14 cellular contexts compared by ENCODE assay signal in genomic region chr10:34580643-34581042, GRCh38.
DNase-seq lines count a peak whose midpoint lies in the region; ATAC-seq, FAIRE-seq and TF ChIP-seq lines count a peak whose summit lies in the region.
"Had no signal": no experiment of that assay in that cellular context is flagged by ENCODE, and none has a peak within 500 bp of the region (broad histone marks: within the 10 kb centered on the region; RNA-seq: fewer than 3 reads in every experiment).

No MANE protein-coding gene starts in this region.

- H3K9me3 ChIP-seq in left ventricle myocardium inferior (replicated peaks): no peaks in the 10 kb centered on the region
- no peaks in the 10 kb centered on the region for H3K9me3 ChIP-seq in keratinocyte (ENCODE audit: control insufficient read depth, low read depth, low read length)

- no peaks in the 10 kb centered on the region for H4K20me1 ChIP-seq in keratinocyte (ENCODE audit: control insufficient read depth, extremely low read depth, insufficient read depth, low read length)

- POLR2A ChIA-PET in GM10248 (lab: Yijun Ruan, JAX): no interaction called here

- no peaks in the 10 kb centered on the region for H3K9me1 ChIP-seq in keratinocyte (ENCODE audit: control insufficient read depth, extremely low read depth, insufficient read depth, low read length)

- H3K36me3 ChIP-seq in left ventricle myocardium inferior (no peaks in the 10 kb centered on the region), keratinocyte (ENCODE audit: control insufficient read depth in 2 of 2, extremely low read depth in 1 of 2, insufficient read depth in 2 of 2, low read length in 2 of 2) (no peaks in the 10 kb centered on the region)

- in situ Hi-C loops in astrocyte of the spinal cord (cut with HindIII; ENCODE audit: low sequenced_read_pairs): no loop called here

- no peak overlapping the region for H3K9ac ChIP-seq in keratinocyte (ENCODE audit: control insufficient read depth, extremely low read depth, insufficient read depth, low read length)

- FAIRE-seq in keratinocyte (lab: Jason Lieb, UNC): peak; percentile 88

- H3K4me1 ChIP-seq in left ventricle myocardium inferior (peaks cover 50% of the 10 kb centered on the region), keratinocyte (ENCODE audit: control insufficient read depth, extremely low read depth, insufficient read depth, low read length) (peaks cover 51% of the 10 kb centered on the region)

- no peak overlapping the region for H2AFZ ChIP-seq in keratinocyte (ENCODE audit: control insufficient read depth, low read length)

- intact Hi-C loops in left ventricle myocardium superior (cut with micrococcal nuclease): no loop called here
- intact Hi-C loops in left ventricle myocardium inferior (cut with micrococcal nuclease): no loop called here

- ATAC-seq in left ventricle myocardium superior (peak; percentile 56), GM21447 (IDR thresholded peaks at IDR 0.05; ENCODE audit: unreplicated experiment) (no peak)

- peaks cover 19% of the 10 kb centered on the region for H3K79me2 ChIP-seq in keratinocyte (ENCODE audit: control insufficient read depth, insufficient read depth, low read length)

- CTCF ChIA-PET in GM10248 (lab: Yijun Ruan, JAX): interaction anchor here (0.9 to 1.3 kb wide), 3 partner anchors 15 to 58 kb away, joined by 3 to 5 read pairs (median 3); no protein-coding TSS in a partner anchor

- DNase-seq in left ventricle myocardium superior (no peak), left ventricle myocardium inferior (no peak), astrocyte of the spinal cord (ENCODE audit: low read depth, low spot score) (peak; percentile 77), keratinocyte (ENCODE audit: low read depth, low spot score) (peak; percentile 59), GM10248 (ENCODE audit: extremely low spot score) (no peak), AG20443 (ENCODE audit: low spot score) (no peak), NCI-H345 treated with DMSO at 0.1 percent for 48 hours (lab: John Stamatoyannopoulos, UW; ENCODE audit: unreplicated experiment) (no peak)
- DNase-seq: activated CD4-positive, CD25-positive, alpha-beta regulatory T cell; dorsolateral prefrontal cortex; GDM1; NCI-H1694 treated with DMSO at 0.1 percent for 48 hours; RPMI8226; stimulated activated CD4-positive, alpha-beta T cell treated with anti-CD3 and anti-CD28 coated beads, Interleukin-4, amount 100 ng/mL, for 1 hour had no signal

- dilution Hi-C loops in keratinocyte (cut with MboI; ENCODE audit: extremely low pct_ligation_motif_present, low sequenced_read_pairs): no loop called here

- TF ChIP-seq CTCF in left ventricle myocardium inferior (IDR thresholded peaks at IDR 0.05; ENCODE audit: borderline replicate concordance) (no peak), astrocyte of the spinal cord (IDR thresholded peaks at IDR 0.05; ENCODE audit: low read depth, low read length) (no peak), keratinocyte (optimal IDR thresholded peaks at IDR 0.05 in 1 of 3, IDR thresholded peaks at IDR 0.05 in 1 of 3, conservative IDR thresholded peaks at IDR 0.05 in 1 of 3; ENCODE audit: extremely low read depth in 1 of 3, insufficient read depth in 2 of 3, low read length in 3 of 3) (no peak), GM10248 (IDR thresholded peaks at IDR 0.05; ENCODE audit: control extremely low read depth, extremely low read depth, low read depth, missing control alignments) (no peak)

- no peak overlapping the region for H3K27ac ChIP-seq in left ventricle myocardium inferior (replicated peaks)
- H3K27ac ChIP-seq in keratinocyte (ENCODE audit: control insufficient read depth, insufficient read depth, low read length): peak overlapping the region; percentile 27
- H3K27ac ChIP-seq: dorsolateral prefrontal cortex had no signal

- H3K4me3 ChIP-seq in left ventricle myocardium inferior: no peak overlapping the region
- no peak overlapping the region for H3K4me3 ChIP-seq in astrocyte of the spinal cord (ENCODE audit: low read depth, low read length)
- H3K4me3 ChIP-seq in keratinocyte (ENCODE audit: control insufficient read depth in 2 of 3, extremely low read depth in 1 of 3, insufficient read depth in 2 of 3, low read depth in 1 of 3, low read length in 3 of 3): no peak overlapping the region
- H3K4me3 ChIP-seq: dorsolateral prefrontal cortex had no signal

- H3K4me2 ChIP-seq in keratinocyte (ENCODE audit: control insufficient read depth, extremely low read depth, insufficient read depth, low read depth, low read length): peak overlapping the region; percentile 66

- H3K27me3 ChIP-seq in left ventricle myocardium inferior (ENCODE audit: low read depth): no peaks in the 10 kb centered on the region
- no peaks in the 10 kb centered on the region for H3K27me3 ChIP-seq in keratinocyte (ENCODE audit: control insufficient read depth, extremely low read depth, insufficient read depth, low read length)

Comparison
In these comparisons a context has a peak if more than half of its experiments do, and no peak if none do; other contexts are left out.
1. DNase-seq: peak in astrocyte of the spinal cord (single experiment) and keratinocyte (single experiment); none in left ventricle myocardium superior (single experiment), left ventricle myocardium inferior (single experiment), GM10248 (single experiment), AG20443 (single experiment) and NCI-H345 treated with DMSO at 0.1 percent for 48 hours (single experiment).